11 cellular contexts compared by ENCODE assay signal in genomic region chr11:59145534-59145933, GRCh38. TPM values are rescaled to one million over a fixed set of nuclear protein-coding genes. Genes with fewer than 3 reads are reported as not detected.
A peak's percentile ranks its signal among the peaks of the same experiment; 100 is the strongest.
DNase-seq lines count a peak whose midpoint lies in the region; ATAC-seq and TF ChIP-seq lines count a peak whose summit lies in the region.
"Had no signal": no experiment of that assay in that cellular context is flagged by ENCODE, and none has a peak within 500 bp of the region (broad histone marks: within the 10 kb centered on the region; RNA-seq: fewer than 3 reads in every experiment).

No MANE protein-coding gene starts in this region.

- H3K27ac ChIP-seq in RWPE2 (ENCODE audit: poor library complexity, severe bottlenecking): peak overlapping the region; percentile 84
- H3K27ac ChIP-seq in dorsolateral prefrontal cortex: no peak overlapping the region

- H3K36me3 ChIP-seq in RWPE2 (ENCODE audit: low read depth): peaks cover 50% of the 10 kb centered on the region

- no peak for DNase-seq in activated CD4-positive, alpha-beta T cell treated with anti-CD3 and anti-CD28 coated beads for 36 hours
- DNase-seq in activated CD4-positive, alpha-beta T cell treated with anti-CD3 and anti-CD28 coated beads, Interleukin-2, amount 50 U/mL, for 4 hours: no peak
- DNase-seq in RWPE2 (ENCODE audit: low spot score) (no peak), fibroblast of peridontal ligament (ENCODE audit: extremely low read depth) (peak; percentile 80), dorsolateral prefrontal cortex (no peak), GM10248 (ENCODE audit: extremely low spot score) (no peak)
- no peak for DNase-seq in stimulated activated naive B cell treated with anti-CD40 and anti-IgM and Interleukin-4, amounts not matched to agents 10 μg/mL and 1 μg/mL and 100 μg/mL, for 72 hours
- no peak for DNase-seq in stimulated activated CD4-positive, alpha-beta T cell treated with anti-CD3 and anti-CD28 coated beads, Interleukin-2, amount 100 ng/mL, for 24 hours
- DNase-seq: ACHN; effector memory CD4-positive, alpha-beta T cell had no signal

- H3K4me1 Mint-ChIP-seq in activated CD4-positive, alpha-beta T cell treated with anti-CD3 and anti-CD28 coated beads for 36 hours: peaks cover 53% of the 10 kb centered on the region
- H3K4me1 Mint-ChIP-seq in stimulated activated naive B cell treated with anti-CD40 and anti-IgM and Interleukin-4, amounts not matched to agents 10 μg/mL and 1 μg/mL and 100 μg/mL, for 72 hours: peaks cover 46 to 75% of the 10 kb centered on the region in 2 donors

- H3K27me3 ChIP-seq in RWPE2 (ENCODE audit: insufficient read depth, poor library complexity, severe bottlenecking): no peaks in the 10 kb centered on the region
- H3K27me3 ChIP-seq in dorsolateral prefrontal cortex: no peaks in the 10 kb centered on the region

- H3K4me3 ChIP-seq in RWPE2 (ENCODE audit: severe bottlenecking) (peak overlapping the region; percentile 43), dorsolateral prefrontal cortex (peak overlapping the region in 19 of 59 donors; percentile 78 to 98 (median 87))

- no peaks in the 10 kb centered on the region for H3K9me3 ChIP-seq in RWPE2 (ENCODE audit: severe bottlenecking)

- POLR2A ChIA-PET in activated CD4-positive, alpha-beta T cell treated with anti-CD3 and anti-CD28 coated beads for 36 hours (lab: Charles Lee): no interaction called here
- POLR2A ChIA-PET in GM10248 (lab: Yijun Ruan, JAX): no interaction called here

- H3K27me3 Mint-ChIP-seq in activated CD4-positive, alpha-beta T cell treated with anti-CD3 and anti-CD28 coated beads for 36 hours: no peaks in the 10 kb centered on the region
- H3K27me3 Mint-ChIP-seq in stimulated activated naive B cell treated with anti-CD40 and anti-IgM and Interleukin-4, amounts not matched to agents 10 μg/mL and 1 μg/mL and 100 μg/mL, for 72 hours: no peaks in the 10 kb centered on the region

- H3K27ac Mint-ChIP-seq in activated CD4-positive, alpha-beta T cell treated with anti-CD3 and anti-CD28 coated beads for 36 hours: peak overlapping the region; percentile 93
- H3K27ac Mint-ChIP-seq in stimulated activated naive B cell treated with anti-CD40 and anti-IgM and Interleukin-4, amounts not matched to agents 10 μg/mL and 1 μg/mL and 100 μg/mL, for 72 hours: peak overlapping the region; percentile 99

- intact Hi-C loops in activated CD4-positive, alpha-beta T cell treated with anti-CD3 and anti-CD28 coated beads for 36 hours (cut with DNase I, micrococcal nuclease): loop anchor here in 1 of 2 experiments (2.0 kb wide), 1 partner anchor 223 kb away; no protein-coding TSS in a partner anchor
- intact Hi-C loops in dorsolateral prefrontal cortex (cut with DNase I): loop anchor here (10.0 kb wide), 3 partner anchors 51 to 1501 kb away; partner anchors contain the start of gene YPEL4 (in 1 of the 2)

- CTCF ChIA-PET in activated CD4-positive, alpha-beta T cell treated with anti-CD3 and anti-CD28 coated beads for 36 hours (lab: Charles Lee): interaction anchor here (1.1 to 9.6 kb wide), 5 partner anchors 10 to 38 kb away, joined by 4 to 130 read pairs (median 13); partner anchors contain the start of genes DTX4 and FAM111B
- CTCF ChIA-PET in GM10248 (lab: Yijun Ruan, JAX): interaction anchor here (1.8 to 7.0 kb wide), 4 partner anchors 10 to 87 kb away, joined by 12 to 104 read pairs (median 37); partner anchors contain the start of gene DTX4

- peaks cover 53% of the 10 kb centered on the region for H3K36me3 Mint-ChIP-seq in activated CD4-positive, alpha-beta T cell treated with anti-CD3 and anti-CD28 coated beads for 36 hours (ENCODE audit: low read depth)
- peaks cover 7 to 8% of the 10 kb centered on the region in 2 donors for H3K36me3 Mint-ChIP-seq in stimulated activated naive B cell treated with anti-CD40 and anti-IgM and Interleukin-4, amounts not matched to agents 10 μg/mL and 1 μg/mL and 100 μg/mL, for 72 hours

- TF ChIP-seq CTCF in RWPE2 (IDR thresholded peaks at IDR 0.05; ENCODE audit: poor library complexity, severe bottlenecking): no peak
- no peak for TF ChIP-seq CTCF in dorsolateral prefrontal cortex (IDR thresholded peaks at IDR 0.05 in 54 of 56, conservative IDR thresholded peaks at IDR 0.05 in 2 of 56; ENCODE audit: low read depth in 1 of 56, partially characterized antibody in 56 of 56)
- no peak for TF ChIP-seq CTCF in GM10248 (IDR thresholded peaks at IDR 0.05; ENCODE audit: control extremely low read depth, extremely low read depth, low read depth, missing control alignments)

- H3K4me1 ChIP-seq in RWPE2 (ENCODE audit: insufficient read depth, poor library complexity, severe bottlenecking): peaks cover 22% of the 10 kb centered on the region

- peak overlapping the region; percentile 91 for H3K4me3 Mint-ChIP-seq in activated CD4-positive, alpha-beta T cell treated with anti-CD3 and anti-CD28 coated beads for 36 hours
- peak overlapping the region; percentile 96 to 97 for H3K4me3 Mint-ChIP-seq in stimulated activated naive B cell treated with anti-CD40 and anti-IgM and Interleukin-4, amounts not matched to agents 10 μg/mL and 1 μg/mL and 100 μg/mL, for 72 hours

- no peaks in the 10 kb centered on the region for H3K9me3 Mint-ChIP-seq in activated CD4-positive, alpha-beta T cell treated with anti-CD3 and anti-CD28 coated beads for 36 hours (ENCODE audit: low read depth)
- H3K9me3 Mint-ChIP-seq in stimulated activated naive B cell treated with anti-CD40 and anti-IgM and Interleukin-4, amounts not matched to agents 10 μg/mL and 1 μg/mL and 100 μg/mL, for 72 hours: no peaks in the 10 kb centered on the region

- no peak for ATAC-seq in activated CD4-positive, alpha-beta T cell treated with anti-CD3 and anti-CD28 coated beads for 36 hours
- ATAC-seq in RWPE2 (ENCODE audit: low read depth): no peak
- ATAC-seq in stimulated activated naive B cell treated with anti-CD40 and anti-IgM and Interleukin-4, amounts not matched to agents 10 μg/mL and 1 μg/mL and 100 μg/mL, for 72 hours (replicated peaks): no peak

RNA-seq across cellular contexts. Expression of gene FAM111A, which starts 2.9 kb away (rescaled TPM):
- total RNA-seq in activated CD4-positive, alpha-beta T cell treated with anti-CD3 and anti-CD28 coated beads for 36 hours: 100 to 1,000 TPM in 1 of 2 experiments, 10 to 100 TPM in 1; 87.9 to 135 TPM
- total RNA-seq in dorsolateral prefrontal cortex: 10 to 100 TPM in 53 of 120 experiments, 1 to 10 TPM in 67; 2.6 to 22.5 (median 9.5) TPM

RNA-seq across cellular contexts. Expression of gene DTX4, which starts 26.4 kb away (rescaled TPM):
- under 1 TPM; 0.07 to 0.11 TPM for total RNA-seq in activated CD4-positive, alpha-beta T cell treated with anti-CD3 and anti-CD28 coated beads for 36 hours
- 10 to 100 TPM; 21.4 to 93.9 (median 32.3) TPM for total RNA-seq in dorsolateral prefrontal cortex

RNA-seq across cellular contexts. Expression of gene FAM111B, which starts 38.5 kb away (rescaled TPM):
- total RNA-seq in activated CD4-positive, alpha-beta T cell treated with anti-CD3 and anti-CD28 coated beads for 36 hours: 10 to 100 TPM; 32.3 to 38.9 TPM
- 1 to 10 TPM in 5 of 120 experiments, under 1 TPM in 16, not detected in 99; 0.14 to 2.1 (median 0.49) TPM for total RNA-seq in dorsolateral prefrontal cortex

RNA-seq across cellular contexts. Expression of gene GLYATL1B, which starts 59.4 kb away (rescaled TPM):
- total RNA-seq in activated CD4-positive, alpha-beta T cell treated with anti-CD3 and anti-CD28 coated beads for 36 hours: not detected
- total RNA-seq in dorsolateral prefrontal cortex: not detected
- total RNA-seq: HT1080 had no signal

Comparison
In these comparisons a context has a peak if more than half of its experiments do, and no peak if none do; other contexts are left out.
1. RNA of gene DTX4, which starts 26.4 kb away (total RNA-seq): 21.4 to 93.9 TPM in dorsolateral prefrontal cortex; 0.07 to 0.11 TPM in activated CD4-positive, alpha-beta T cell treated with anti-CD3 and anti-CD28 coated beads for 36 hours; every median in the first group is over 10 times any median in the second.
2. RNA of gene FAM111B, which starts 38.5 kb away (total RNA-seq): 32.3 to 38.9 TPM in activated CD4-positive, alpha-beta T cell treated with anti-CD3 and anti-CD28 coated beads for 36 hours; 0.14 to 2.1 TPM in dorsolateral prefrontal cortex; every median in the first group is over 10 times any median in the second.